In genomic region chr2:11750422-11750821, GRCh38 we compare ENCODE assay signal across 8 cellular contexts. TPM values are rescaled to one million over a fixed set of nuclear protein-coding genes. Genes with fewer than 3 reads are reported as not detected.
DNase-seq lines count a peak whose midpoint lies in the region; ATAC-seq and TF ChIP-seq lines count a peak whose summit lies in the region.

No MANE protein-coding gene starts in this region.

- H3K4me2 ChIP-seq in DOHH2 (ENCODE audit: low read length), result peak overlapping the region; percentile 82

- TF ChIP-seq EP300 in ovary (IDR thresholded peaks at IDR 0.05), result no peak

- H3K27ac Mint-ChIP-seq in activated naive CD4-positive, alpha-beta T cell treated with anti-CD3 and anti-CD28 coated beads for 36 hours, result peak overlapping the region; percentile 84

- peak; percentile 25 for ATAC-seq in GM19455 (IDR thresholded peaks at IDR 0.05; ENCODE audit: unreplicated experiment)
- ATAC-seq in HG03457 (IDR thresholded peaks at IDR 0.05; ENCODE audit: unreplicated experiment), result peak; percentile 37
- peak; percentile 21 to 41 (median 31) for ATAC-seq in psoas muscle

- CTCF ChIA-PET in activated naive CD4-positive, alpha-beta T cell treated with anti-CD3 and anti-CD28 coated beads for 36 hours (lab: Charles Lee), result interaction anchor here (1.8 to 5.8 kb wide), 2 partner anchors 28 to 63 kb away, joined by 5 to 40 read pairs; no protein-coding TSS in a partner anchor

- H3K4me1 Mint-ChIP-seq in activated naive CD4-positive, alpha-beta T cell treated with anti-CD3 and anti-CD28 coated beads for 36 hours (ENCODE audit: low read depth), result peaks cover 79% of the 10 kb centered on the region

- H4K20me1 ChIP-seq in DOHH2 (ENCODE audit: control insufficient read depth, insufficient read depth, low read depth, low read length), result peaks cover 25% of the 10 kb centered on the region

- H3K9me3 ChIP-seq in DOHH2 (ENCODE audit: control insufficient read depth, insufficient read depth, low read length), result no peaks in the 10 kb centered on the region
- no peaks in the 10 kb centered on the region for H3K9me3 ChIP-seq in psoas muscle
- no peaks in the 10 kb centered on the region for H3K9me3 ChIP-seq in ovary

- H3K27ac ChIP-seq in DOHH2 (ENCODE audit: low read depth, low read length) (peak overlapping the region; percentile 89), psoas muscle (peak overlapping the region; percentile 87), ovary (peak overlapping the region in 1 of 2 donors; percentile 49)

- peaks cover 25% of the 10 kb centered on the region for H3K36me3 Mint-ChIP-seq in activated naive CD4-positive, alpha-beta T cell treated with anti-CD3 and anti-CD28 coated beads for 36 hours (ENCODE audit: low read depth)

- H3K9me2 ChIP-seq in DOHH2 (replicated peaks; ENCODE audit: control insufficient read depth, low read length), result no peaks in the 10 kb centered on the region

- H3K27me3 Mint-ChIP-seq in activated naive CD4-positive, alpha-beta T cell treated with anti-CD3 and anti-CD28 coated beads for 36 hours (ENCODE audit: low read depth), result no peaks in the 10 kb centered on the region

- 40 to 49% (median 41%) methylated on average over 5 of the region's 5 CpGs for WGBS in psoas muscle, 3 donors
- WGBS in ovary, 3 donors, result 65 to 74% (median 66%) methylated on average over 5 of the region's 5 CpGs

- intact Hi-C loops in activated naive CD4-positive, alpha-beta T cell treated with anti-CD3 and anti-CD28 coated beads for 36 hours (cut with micrococcal nuclease), result loop anchor here (5.0 to 10.0 kb wide), 6 partner anchors 406 to 1303 kb away; partner anchors contain the start of genes ODC1, ROCK2 and TRIB2
- intact Hi-C loops in psoas muscle (cut with DNase I), result no loop called here
- intact Hi-C loops in ovary (cut with DNase I), result no loop called here

- peaks cover 42% of the 10 kb centered on the region for H3F3A ChIP-seq in DOHH2 (ENCODE audit: control insufficient read depth, insufficient read depth)

- DNase-seq in activated naive CD4-positive, alpha-beta T cell treated with anti-CD3 and anti-CD28 coated beads for 36 hours, result peak; percentile 82
- DNase-seq in psoas muscle (no peak), AG08395 (ENCODE audit: low spot score) (no peak), ovary (no peak), kidney glomerular epithelial cell (lab: John Stamatoyannopoulos, UW) (no peak)

- H3K27me3 ChIP-seq in DOHH2 (ENCODE audit: control insufficient read depth, low read length), result peaks cover 6% of the 10 kb centered on the region
- H3K27me3 ChIP-seq in psoas muscle (ENCODE audit: insufficient read depth in 3 of 3, low read length in 2 of 3), result no peaks in the 10 kb centered on the region
- H3K27me3 ChIP-seq in ovary, result no peaks in the 10 kb centered on the region

- H3K4me3 Mint-ChIP-seq in activated naive CD4-positive, alpha-beta T cell treated with anti-CD3 and anti-CD28 coated beads for 36 hours, result peak overlapping the region; percentile 90

- peaks cover 93% of the 10 kb centered on the region for H3K4me1 ChIP-seq in DOHH2 (ENCODE audit: control insufficient read depth, low read length)
- H3K4me1 ChIP-seq in psoas muscle, result peaks cover 80% of the 10 kb centered on the region
- peaks cover 35% of the 10 kb centered on the region for H3K4me1 ChIP-seq in ovary (ENCODE audit: insufficient read depth)

- peak overlapping the region; percentile 83 for H3K4me3 ChIP-seq in DOHH2 (ENCODE audit: low read length)
- peak overlapping the region; percentile 1 for H3K4me3 ChIP-seq in psoas muscle
- no peak overlapping the region for H3K4me3 ChIP-seq in ovary

- no peak for TF ChIP-seq POLR2A in ovary (IDR thresholded peaks at IDR 0.05)

- TF ChIP-seq CTCF in DOHH2 (IDR thresholded peaks at IDR 0.05; ENCODE audit: low read depth, low read length, poor library complexity, severe bottlenecking) (no peak), psoas muscle (IDR thresholded peaks at IDR 0.05) (no peak), ovary (IDR thresholded peaks at IDR 0.05) (no peak)

- H3K9me3 Mint-ChIP-seq in activated naive CD4-positive, alpha-beta T cell treated with anti-CD3 and anti-CD28 coated beads for 36 hours, result no peaks in the 10 kb centered on the region

- H3K36me3 ChIP-seq in DOHH2 (ENCODE audit: control insufficient read depth, low read length) (peaks cover 3% of the 10 kb centered on the region; the same call in 1 of the 2 replicates), psoas muscle (ENCODE audit: insufficient read depth in 1 of 2, low read depth in 1 of 2) (no peaks in the 10 kb centered on the region), ovary (no peaks in the 10 kb centered on the region)

- peaks cover 54% of the 10 kb centered on the region for H3K79me2 ChIP-seq in DOHH2 (ENCODE audit: control insufficient read depth, low read length)

RNA-seq across cellular contexts. Expression of gene LPIN1, which starts 4.0 kb away (rescaled TPM):
- 100 to 1,000 TPM in 1 of 2 experiments, 10 to 100 TPM in 1; 96.4 to 102 TPM for total RNA-seq in activated naive CD4-positive, alpha-beta T cell treated with anti-CD3 and anti-CD28 coated beads for 36 hours
- total RNA-seq in psoas muscle (100 to 1,000 TPM; 109 to 382 (median 250) TPM), ovary (100 to 1,000 TPM in 1 of 7 donors, 10 to 100 TPM in 6; 19.9 to 144 (median 57.1) TPM)
- polyA plus RNA-seq in psoas muscle (100 to 1,000 TPM in 2 of 3 donors, 10 to 100 TPM in 1; 82.0 to 291 (median 146) TPM), ovary (10 to 100 TPM; 25.6 to 33.7 TPM)
